1 cellular context compared by ENCODE assay signal in the genomic region with DNA sequence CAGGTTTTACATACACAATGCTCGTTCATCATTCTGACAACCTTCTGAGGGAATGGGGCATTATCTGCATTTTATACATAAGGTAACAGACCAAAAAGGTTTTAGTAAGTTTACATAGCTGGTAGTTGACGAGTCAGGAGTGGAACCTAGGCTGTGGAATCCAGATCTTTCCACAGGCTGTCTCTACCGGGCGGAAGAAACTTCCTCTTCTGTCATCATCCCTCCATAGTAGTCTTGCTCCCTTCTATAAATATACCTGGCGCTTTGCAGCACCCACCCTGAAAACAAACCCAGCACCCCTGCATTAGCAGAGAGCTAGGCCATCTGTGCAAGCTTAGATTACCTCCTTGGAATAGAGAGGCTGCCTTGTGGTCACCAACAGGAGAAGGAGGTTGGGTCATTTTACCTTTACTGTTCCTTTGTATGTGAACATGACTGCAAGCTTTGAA.
TF ChIP-seq lines count a peak whose summit lies in the region.

No MANE protein-coding gene starts in this region.

TF ChIP-seq in HepG2, 621 proteins besides CTCF, POLR2A, EP300 and RAD21:
- TF ChIP-seq HNF1A (IDR thresholded peaks at IDR 0.05; ENCODE audit: low read depth) = no peak
- TF ChIP-seq HNF1A (CRISPR knock-in tag; IDR thresholded peaks at IDR 0.05; ENCODE audit: borderline replicate concordance) = no peak
- no peak for TF ChIP-seq ZNF781 (CRISPR knock-in tag; IDR thresholded peaks at IDR 0.05; ENCODE audit: borderline replicate concordance, not compliant biosample characterization)
- no peak for TF ChIP-seq CENPBD1 (CRISPR knock-in tag; IDR thresholded peaks at IDR 0.05; ENCODE audit: borderline replicate concordance, low read depth)
- no peak for TF ChIP-seq ZNF235 (CRISPR knock-in tag; IDR thresholded peaks at IDR 0.05; ENCODE audit: borderline replicate concordance)
- TF ChIP-seq, protein P1, sequence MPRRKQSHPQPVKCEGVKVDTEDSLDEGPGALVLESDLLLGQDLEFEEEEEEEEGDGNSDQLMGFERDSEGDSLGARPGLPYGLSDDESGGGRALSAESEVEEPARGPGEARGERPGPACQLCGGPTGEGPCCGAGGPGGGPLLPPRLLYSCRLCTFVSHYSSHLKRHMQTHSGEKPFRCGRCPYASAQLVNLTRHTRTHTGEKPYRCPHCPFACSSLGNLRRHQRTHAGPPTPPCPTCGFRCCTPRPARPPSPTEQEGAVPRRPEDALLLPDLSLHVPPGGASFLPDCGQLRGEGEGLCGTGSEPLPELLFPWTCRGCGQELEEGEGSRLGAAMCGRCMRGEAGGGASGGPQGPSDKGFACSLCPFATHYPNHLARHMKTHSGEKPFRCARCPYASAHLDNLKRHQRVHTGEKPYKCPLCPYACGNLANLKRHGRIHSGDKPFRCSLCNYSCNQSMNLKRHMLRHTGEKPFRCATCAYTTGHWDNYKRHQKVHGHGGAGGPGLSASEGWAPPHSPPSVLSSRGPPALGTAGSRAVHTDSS (CRISPR knock-in tag; conservative IDR thresholded peaks at IDR 0.05) = no peak
- no peak for TF ChIP-seq THAP11 (CRISPR knock-in tag; IDR thresholded peaks at IDR 0.05)
- TF ChIP-seq PBX2 (CRISPR knock-in tag; IDR thresholded peaks at IDR 0.05) = no peak
